ENCODE assay signal across 1 cellular context in the genomic region with DNA sequence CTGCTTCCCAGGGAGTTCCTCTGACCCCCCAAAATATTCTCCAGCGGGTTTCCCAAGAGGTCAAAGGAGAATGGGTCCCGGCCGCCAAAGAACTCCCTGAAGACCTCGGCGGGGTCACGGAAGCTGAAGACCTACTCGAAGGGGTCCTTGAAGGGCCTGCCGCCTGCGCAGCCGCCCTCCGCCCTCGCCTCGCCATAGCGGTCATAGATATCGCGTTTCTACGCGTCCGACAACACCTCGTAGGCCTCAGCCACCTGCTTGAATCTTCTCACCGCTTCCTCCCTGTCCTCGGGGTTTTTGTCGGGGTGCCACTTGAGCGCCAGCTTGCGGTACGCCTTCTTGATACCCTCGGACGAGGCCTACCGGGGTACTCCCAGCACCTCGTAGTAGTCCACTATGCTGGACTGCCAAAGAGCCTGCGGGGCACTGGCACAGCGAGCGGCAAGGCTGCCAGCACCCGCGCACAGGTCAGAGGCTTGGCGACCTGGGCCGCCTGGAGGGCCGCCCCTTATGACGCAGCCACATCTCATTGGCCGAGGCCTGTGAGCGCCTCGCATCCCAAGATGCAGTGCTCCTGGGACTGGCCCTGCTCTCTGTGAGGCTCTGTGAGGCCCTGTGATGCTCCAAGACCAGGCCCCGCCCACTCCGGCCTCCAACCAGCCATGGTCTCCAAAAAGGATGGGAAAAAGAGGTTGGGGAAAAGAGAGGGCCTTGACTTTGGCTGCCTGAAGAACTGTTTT.
TF ChIP-seq lines count a peak whose summit lies in the region.

No MANE protein-coding gene starts in this region.

TF ChIP-seq in K562, 482 proteins besides CTCF, POLR2A, EP300 and RAD21 (continues in another document):
- TF ChIP-seq ZNF696 (CRISPR knock-in tag; conservative IDR thresholded peaks at IDR 0.05) (no peak), U2AF1 (optimal IDR thresholded peaks at IDR 0.05; ENCODE audit: low read depth, low read length) (no peak), KLF10 (CRISPR knock-in tag; IDR thresholded peaks at IDR 0.05) (no peak), USF1 (CRISPR knock-in tag; IDR thresholded peaks at IDR 0.05) (no peak), POLR2G (IDR thresholded peaks at IDR 0.05; ENCODE audit: low read depth, low read length) (no peak), CBFA2T3 (IDR thresholded peaks at IDR 0.05) (no peak), ZNF197 (CRISPR knock-in tag; IDR thresholded peaks at IDR 0.05; ENCODE audit: low read depth) (no peak), ZNF324 (CRISPR knock-in tag; IDR thresholded peaks at IDR 0.05) (no peak), RERE (CRISPR knock-in tag; IDR thresholded peaks at IDR 0.05; ENCODE audit: borderline replicate concordance) (no peak), ZNF263 (CRISPR knock-in tag; IDR thresholded peaks at IDR 0.05; ENCODE audit: borderline replicate concordance) (no peak), ESRRB (CRISPR knock-in tag; IDR thresholded peaks at IDR 0.05; ENCODE audit: borderline replicate concordance) (no peak), SUPT5H (IDR thresholded peaks at IDR 0.05) (no peak), KDM2B (CRISPR knock-in tag; IDR thresholded peaks at IDR 0.05) (no peak), THRA (IDR thresholded peaks at IDR 0.05) (no peak), POLR3A (IDR thresholded peaks at IDR 0.05; ENCODE audit: borderline replicate concordance, extremely low read depth, insufficient read depth, insufficient read length) (no peak), ESRRA (IDR thresholded peaks at IDR 0.05; ENCODE audit: borderline replicate concordance, low read depth) (no peak), MTA2 (IDR thresholded peaks at IDR 0.05; ENCODE audit: low read depth) (no peak), ZNF695 (CRISPR knock-in tag; IDR thresholded peaks at IDR 0.05) (no peak), BCOR (IDR thresholded peaks at IDR 0.05) (no peak), FOS (IDR thresholded peaks at IDR 0.05; ENCODE audit: extremely low read depth, insufficient read length) (no peak), L3MBTL2 (IDR thresholded peaks at IDR 0.05) (peak; percentile 35; the same call in 1 of the 2 replicates), ATF1 (CRISPR knock-in tag; IDR thresholded peaks at IDR 0.05) (no peak), ATF1 (tag; IDR thresholded peaks at IDR 0.05) (peak; percentile 44; the same call in 1 of the 2 replicates), CREB1 (IDR thresholded peaks at IDR 0.05) (no peak), CREB1 (CRISPR knock-in tag; IDR thresholded peaks at IDR 0.05) (peak; percentile 36; the same call in 1 of the 2 replicates)
- TF ChIP-seq, protein P1, sequence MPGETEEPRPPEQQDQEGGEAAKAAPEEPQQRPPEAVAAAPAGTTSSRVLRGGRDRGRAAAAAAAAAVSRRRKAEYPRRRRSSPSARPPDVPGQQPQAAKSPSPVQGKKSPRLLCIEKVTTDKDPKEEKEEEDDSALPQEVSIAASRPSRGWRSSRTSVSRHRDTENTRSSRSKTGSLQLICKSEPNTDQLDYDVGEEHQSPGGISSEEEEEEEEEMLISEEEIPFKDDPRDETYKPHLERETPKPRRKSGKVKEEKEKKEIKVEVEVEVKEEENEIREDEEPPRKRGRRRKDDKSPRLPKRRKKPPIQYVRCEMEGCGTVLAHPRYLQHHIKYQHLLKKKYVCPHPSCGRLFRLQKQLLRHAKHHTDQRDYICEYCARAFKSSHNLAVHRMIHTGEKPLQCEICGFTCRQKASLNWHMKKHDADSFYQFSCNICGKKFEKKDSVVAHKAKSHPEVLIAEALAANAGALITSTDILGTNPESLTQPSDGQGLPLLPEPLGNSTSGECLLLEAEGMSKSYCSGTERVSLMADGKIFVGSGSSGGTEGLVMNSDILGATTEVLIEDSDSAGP (CRISPR knock-in tag; IDR thresholded peaks at IDR 0.05): no peak
- TF ChIP-seq, protein P2, sequence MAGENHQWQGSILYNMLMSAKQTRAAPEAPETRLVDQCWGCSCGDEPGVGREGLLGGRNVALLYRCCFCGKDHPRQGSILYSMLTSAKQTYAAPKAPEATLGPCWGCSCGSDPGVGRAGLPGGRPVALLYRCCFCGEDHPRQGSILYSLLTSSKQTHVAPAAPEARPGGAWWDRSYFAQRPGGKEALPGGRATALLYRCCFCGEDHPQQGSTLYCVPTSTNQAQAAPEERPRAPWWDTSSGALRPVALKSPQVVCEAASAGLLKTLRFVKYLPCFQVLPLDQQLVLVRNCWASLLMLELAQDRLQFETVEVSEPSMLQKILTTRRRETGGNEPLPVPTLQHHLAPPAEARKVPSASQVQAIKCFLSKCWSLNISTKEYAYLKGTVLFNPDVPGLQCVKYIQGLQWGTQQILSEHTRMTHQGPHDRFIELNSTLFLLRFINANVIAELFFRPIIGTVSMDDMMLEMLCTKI (IDR thresholded peaks at IDR 0.05; ENCODE audit: partially characterized antibody): no peak
- TF ChIP-seq, protein P3, sequence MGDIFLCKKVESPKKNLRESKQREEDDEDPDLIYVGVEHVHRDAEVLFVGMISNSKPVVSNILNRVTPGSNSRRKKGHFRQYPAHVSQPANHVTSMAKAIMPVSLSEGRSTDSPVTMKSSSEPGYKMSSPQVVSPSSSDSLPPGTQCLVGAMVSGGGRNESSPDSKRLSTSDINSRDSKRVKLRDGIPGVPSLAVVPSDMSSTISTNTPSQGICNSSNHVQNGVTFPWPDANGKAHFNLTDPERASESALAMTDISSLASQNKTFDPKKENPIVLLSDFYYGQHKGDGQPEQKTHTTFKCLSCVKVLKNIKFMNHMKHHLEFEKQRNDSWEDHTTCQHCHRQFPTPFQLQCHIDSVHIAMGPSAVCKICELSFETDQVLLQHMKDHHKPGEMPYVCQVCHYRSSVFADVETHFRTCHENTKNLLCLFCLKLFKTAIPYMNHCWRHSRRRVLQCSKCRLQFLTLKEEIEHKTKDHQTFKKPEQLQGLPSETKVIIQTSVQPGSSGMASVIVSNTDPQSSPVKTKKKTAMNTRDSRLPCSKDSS (IDR thresholded peaks at IDR 0.05; ENCODE audit: low read depth, partially characterized antibody): no peak
- TF ChIP-seq, protein P4, sequence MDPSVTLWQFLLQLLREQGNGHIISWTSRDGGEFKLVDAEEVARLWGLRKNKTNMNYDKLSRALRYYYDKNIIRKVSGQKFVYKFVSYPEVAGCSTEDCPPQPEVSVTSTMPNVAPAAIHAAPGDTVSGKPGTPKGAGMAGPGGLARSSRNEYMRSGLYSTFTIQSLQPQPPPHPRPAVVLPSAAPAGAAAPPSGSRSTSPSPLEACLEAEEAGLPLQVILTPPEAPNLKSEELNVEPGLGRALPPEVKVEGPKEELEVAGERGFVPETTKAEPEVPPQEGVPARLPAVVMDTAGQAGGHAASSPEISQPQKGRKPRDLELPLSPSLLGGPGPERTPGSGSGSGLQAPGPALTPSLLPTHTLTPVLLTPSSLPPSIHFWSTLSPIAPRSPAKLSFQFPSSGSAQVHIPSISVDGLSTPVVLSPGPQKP (CRISPR knock-in tag; IDR thresholded peaks at IDR 0.05): no peak
- TF ChIP-seq, protein P5, sequence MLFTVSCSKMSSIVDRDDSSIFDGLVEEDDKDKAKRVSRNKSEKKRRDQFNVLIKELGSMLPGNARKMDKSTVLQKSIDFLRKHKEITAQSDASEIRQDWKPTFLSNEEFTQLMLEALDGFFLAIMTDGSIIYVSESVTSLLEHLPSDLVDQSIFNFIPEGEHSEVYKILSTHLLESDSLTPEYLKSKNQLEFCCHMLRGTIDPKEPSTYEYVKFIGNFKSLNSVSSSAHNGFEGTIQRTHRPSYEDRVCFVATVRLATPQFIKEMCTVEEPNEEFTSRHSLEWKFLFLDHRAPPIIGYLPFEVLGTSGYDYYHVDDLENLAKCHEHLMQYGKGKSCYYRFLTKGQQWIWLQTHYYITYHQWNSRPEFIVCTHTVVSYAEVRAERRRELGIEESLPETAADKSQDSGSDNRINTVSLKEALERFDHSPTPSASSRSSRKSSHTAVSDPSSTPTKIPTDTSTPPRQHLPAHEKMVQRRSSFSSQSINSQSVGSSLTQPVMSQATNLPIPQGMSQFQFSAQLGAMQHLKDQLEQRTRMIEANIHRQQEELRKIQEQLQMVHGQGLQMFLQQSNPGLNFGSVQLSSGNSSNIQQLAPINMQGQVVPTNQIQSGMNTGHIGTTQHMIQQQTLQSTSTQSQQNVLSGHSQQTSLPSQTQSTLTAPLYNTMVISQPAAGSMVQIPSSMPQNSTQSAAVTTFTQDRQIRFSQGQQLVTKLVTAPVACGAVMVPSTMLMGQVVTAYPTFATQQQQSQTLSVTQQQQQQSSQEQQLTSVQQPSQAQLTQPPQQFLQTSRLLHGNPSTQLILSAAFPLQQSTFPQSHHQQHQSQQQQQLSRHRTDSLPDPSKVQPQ (CRISPR knock-in tag; IDR thresholded peaks at IDR 0.05; ENCODE audit: borderline replicate concordance): no peak
